In genomic region chr19:50870417-50871089, GRCh38 we compare ENCODE assay signal across 1 cellular context.
A peak's percentile ranks its signal among the peaks of the same experiment; 100 is the strongest.
TF ChIP-seq lines count a peak whose summit lies in the region.

No MANE protein-coding gene starts in this region.

TF ChIP-seq in K562, 482 proteins besides CTCF, POLR2A, EP300 and RAD21 (continued from another document and continues in another):
- TF ChIP-seq, protein P1, sequence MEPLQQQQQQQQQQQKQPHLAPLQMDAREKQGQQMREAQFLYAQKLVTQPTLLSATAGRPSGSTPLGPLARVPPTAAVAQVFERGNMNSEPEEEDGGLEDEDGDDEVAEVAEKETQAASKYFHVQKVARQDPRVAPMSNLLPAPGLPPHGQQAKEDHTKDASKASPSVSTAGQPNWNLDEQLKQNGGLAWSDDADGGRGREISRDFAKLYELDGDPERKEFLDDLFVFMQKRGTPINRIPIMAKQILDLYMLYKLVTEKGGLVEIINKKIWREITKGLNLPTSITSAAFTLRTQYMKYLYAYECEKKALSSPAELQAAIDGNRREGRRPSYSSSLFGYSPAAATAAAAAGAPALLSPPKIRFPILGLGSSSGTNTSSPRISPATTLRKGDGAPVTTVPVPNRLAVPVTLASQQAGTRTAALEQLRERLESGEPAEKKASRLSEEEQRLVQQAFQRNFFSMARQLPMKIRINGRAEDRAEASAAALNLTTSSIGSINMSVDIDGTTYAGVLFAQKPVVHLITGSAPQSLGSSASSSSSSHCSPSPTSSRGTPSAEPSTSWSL (CRISPR knock-in tag; IDR thresholded peaks at IDR 0.05; ENCODE audit: borderline replicate concordance), result no peak
- TF ChIP-seq, protein P2, sequence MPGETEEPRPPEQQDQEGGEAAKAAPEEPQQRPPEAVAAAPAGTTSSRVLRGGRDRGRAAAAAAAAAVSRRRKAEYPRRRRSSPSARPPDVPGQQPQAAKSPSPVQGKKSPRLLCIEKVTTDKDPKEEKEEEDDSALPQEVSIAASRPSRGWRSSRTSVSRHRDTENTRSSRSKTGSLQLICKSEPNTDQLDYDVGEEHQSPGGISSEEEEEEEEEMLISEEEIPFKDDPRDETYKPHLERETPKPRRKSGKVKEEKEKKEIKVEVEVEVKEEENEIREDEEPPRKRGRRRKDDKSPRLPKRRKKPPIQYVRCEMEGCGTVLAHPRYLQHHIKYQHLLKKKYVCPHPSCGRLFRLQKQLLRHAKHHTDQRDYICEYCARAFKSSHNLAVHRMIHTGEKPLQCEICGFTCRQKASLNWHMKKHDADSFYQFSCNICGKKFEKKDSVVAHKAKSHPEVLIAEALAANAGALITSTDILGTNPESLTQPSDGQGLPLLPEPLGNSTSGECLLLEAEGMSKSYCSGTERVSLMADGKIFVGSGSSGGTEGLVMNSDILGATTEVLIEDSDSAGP (CRISPR knock-in tag; IDR thresholded peaks at IDR 0.05), result no peak
- TF ChIP-seq THRA (IDR thresholded peaks at IDR 0.05), result no peak
- 0 out of 2 replicates have a peak, but pooled peaks have one; percentile 22 for TF ChIP-seq ZBTB9 (CRISPR knock-in tag; IDR thresholded peaks at IDR 0.05)
- no peak; the same call in 1 of the 2 replicates for TF ChIP-seq DMBX1 (CRISPR knock-in tag; IDR thresholded peaks at IDR 0.05; ENCODE audit: borderline replicate concordance)
- TF ChIP-seq NCOA2 (IDR thresholded peaks at IDR 0.05; ENCODE audit: partially characterized antibody in 2 of 2), result no peak
- TF ChIP-seq SAP30 (IDR thresholded peaks at IDR 0.05; ENCODE audit: borderline replicate concordance, insufficient read depth, low read depth, low read length, poor library complexity, severe bottlenecking), result no peak
- no peak for TF ChIP-seq ZNF311 (CRISPR knock-in tag; IDR thresholded peaks at IDR 0.05)
- peak; percentile 48; the same call in 1 of the 2 replicates for TF ChIP-seq ZBTB2 (IDR thresholded peaks at IDR 0.05)
- no peak for TF ChIP-seq TBP (optimal IDR thresholded peaks at IDR 0.05; ENCODE audit: low read depth, low read length)
- TF ChIP-seq PBX2 (CRISPR knock-in tag; IDR thresholded peaks at IDR 0.05; ENCODE audit: low read depth), result no peak
- TF ChIP-seq PBX2 (tag; conservative IDR thresholded peaks at IDR 0.05; ENCODE audit: low read depth), result 0 out of 2 replicates have a peak, but pooled peaks have one; percentile 25
- no peak for TF ChIP-seq ZNF830 (CRISPR knock-in tag; IDR thresholded peaks at IDR 0.05)
- TF ChIP-seq CBX1 (IDR thresholded peaks at IDR 0.05; ENCODE audit: low read depth), result peak; percentile 84; the same call in 1 of the 2 replicates
- peak; percentile 75; the same call in 1 of the 2 replicates for TF ChIP-seq NR2C2 (CRISPR knock-in tag; IDR thresholded peaks at IDR 0.05)
- no peak; the same call in 1 of the 2 replicates for TF ChIP-seq NR2C2 (tag; IDR thresholded peaks at IDR 0.05)
- peak; percentile 44; the same call in 1 of the 2 replicates for TF ChIP-seq TOE1 (IDR thresholded peaks at IDR 0.05; ENCODE audit: borderline replicate concordance)
- TF ChIP-seq TOE1 (CRISPR knock-in tag; IDR thresholded peaks at IDR 0.05; ENCODE audit: borderline replicate concordance, low read depth), result no peak
- TF ChIP-seq OTX1 (CRISPR knock-in tag; IDR thresholded peaks at IDR 0.05), result no peak
- peak; percentile 85; the same call in 1 of the 2 replicates for TF ChIP-seq HMGXB4 (CRISPR knock-in tag; IDR thresholded peaks at IDR 0.05)
- TF ChIP-seq ZC3H8 (IDR thresholded peaks at IDR 0.05), result no peak
- no peak for TF ChIP-seq ZNF174 (CRISPR knock-in tag; IDR thresholded peaks at IDR 0.05)
- TF ChIP-seq LARP7 (IDR thresholded peaks at IDR 0.05), result no peak
- no peak for TF ChIP-seq SIRT6 (IDR thresholded peaks at IDR 0.05; ENCODE audit: low read depth, low read length)
- TF ChIP-seq ETS1 (conservative IDR thresholded peaks at IDR 0.05; ENCODE audit: control insufficient read depth, low read depth, low read length), result no peak; the same call in 1 of the 2 replicates
- TF ChIP-seq SP2 (IDR thresholded peaks at IDR 0.05; ENCODE audit: extremely low read depth, low read depth, low read length, poor library complexity, severe bottlenecking), result no peak
- no peak for TF ChIP-seq PHF21A (IDR thresholded peaks at IDR 0.05; ENCODE audit: borderline replicate concordance, low read depth)
- no peak for TF ChIP-seq MXI1 (IDR thresholded peaks at IDR 0.05; ENCODE audit: low read depth, low read length)
- peak; percentile 98 for TF ChIP-seq ATF1 (CRISPR knock-in tag; IDR thresholded peaks at IDR 0.05)
- peak; percentile 99 for TF ChIP-seq ATF1 (tag; IDR thresholded peaks at IDR 0.05)
- TF ChIP-seq, protein P3, sequence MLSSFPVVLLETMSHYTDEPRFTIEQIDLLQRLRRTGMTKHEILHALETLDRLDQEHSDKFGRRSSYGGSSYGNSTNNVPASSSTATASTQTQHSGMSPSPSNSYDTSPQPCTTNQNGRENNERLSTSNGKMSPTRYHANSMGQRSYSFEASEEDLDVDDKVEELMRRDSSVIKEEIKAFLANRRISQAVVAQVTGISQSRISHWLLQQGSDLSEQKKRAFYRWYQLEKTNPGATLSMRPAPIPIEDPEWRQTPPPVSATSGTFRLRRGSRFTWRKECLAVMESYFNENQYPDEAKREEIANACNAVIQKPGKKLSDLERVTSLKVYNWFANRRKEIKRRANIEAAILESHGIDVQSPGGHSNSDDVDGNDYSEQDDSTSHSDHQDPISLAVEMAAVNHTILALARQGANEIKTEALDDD (IDR thresholded peaks at IDR 0.05), result no peak
- peak; percentile 60; the same call in 1 of the 2 replicates for TF ChIP-seq SIN3B (IDR thresholded peaks at IDR 0.05; ENCODE audit: low read depth)
- TF ChIP-seq, protein P4, sequence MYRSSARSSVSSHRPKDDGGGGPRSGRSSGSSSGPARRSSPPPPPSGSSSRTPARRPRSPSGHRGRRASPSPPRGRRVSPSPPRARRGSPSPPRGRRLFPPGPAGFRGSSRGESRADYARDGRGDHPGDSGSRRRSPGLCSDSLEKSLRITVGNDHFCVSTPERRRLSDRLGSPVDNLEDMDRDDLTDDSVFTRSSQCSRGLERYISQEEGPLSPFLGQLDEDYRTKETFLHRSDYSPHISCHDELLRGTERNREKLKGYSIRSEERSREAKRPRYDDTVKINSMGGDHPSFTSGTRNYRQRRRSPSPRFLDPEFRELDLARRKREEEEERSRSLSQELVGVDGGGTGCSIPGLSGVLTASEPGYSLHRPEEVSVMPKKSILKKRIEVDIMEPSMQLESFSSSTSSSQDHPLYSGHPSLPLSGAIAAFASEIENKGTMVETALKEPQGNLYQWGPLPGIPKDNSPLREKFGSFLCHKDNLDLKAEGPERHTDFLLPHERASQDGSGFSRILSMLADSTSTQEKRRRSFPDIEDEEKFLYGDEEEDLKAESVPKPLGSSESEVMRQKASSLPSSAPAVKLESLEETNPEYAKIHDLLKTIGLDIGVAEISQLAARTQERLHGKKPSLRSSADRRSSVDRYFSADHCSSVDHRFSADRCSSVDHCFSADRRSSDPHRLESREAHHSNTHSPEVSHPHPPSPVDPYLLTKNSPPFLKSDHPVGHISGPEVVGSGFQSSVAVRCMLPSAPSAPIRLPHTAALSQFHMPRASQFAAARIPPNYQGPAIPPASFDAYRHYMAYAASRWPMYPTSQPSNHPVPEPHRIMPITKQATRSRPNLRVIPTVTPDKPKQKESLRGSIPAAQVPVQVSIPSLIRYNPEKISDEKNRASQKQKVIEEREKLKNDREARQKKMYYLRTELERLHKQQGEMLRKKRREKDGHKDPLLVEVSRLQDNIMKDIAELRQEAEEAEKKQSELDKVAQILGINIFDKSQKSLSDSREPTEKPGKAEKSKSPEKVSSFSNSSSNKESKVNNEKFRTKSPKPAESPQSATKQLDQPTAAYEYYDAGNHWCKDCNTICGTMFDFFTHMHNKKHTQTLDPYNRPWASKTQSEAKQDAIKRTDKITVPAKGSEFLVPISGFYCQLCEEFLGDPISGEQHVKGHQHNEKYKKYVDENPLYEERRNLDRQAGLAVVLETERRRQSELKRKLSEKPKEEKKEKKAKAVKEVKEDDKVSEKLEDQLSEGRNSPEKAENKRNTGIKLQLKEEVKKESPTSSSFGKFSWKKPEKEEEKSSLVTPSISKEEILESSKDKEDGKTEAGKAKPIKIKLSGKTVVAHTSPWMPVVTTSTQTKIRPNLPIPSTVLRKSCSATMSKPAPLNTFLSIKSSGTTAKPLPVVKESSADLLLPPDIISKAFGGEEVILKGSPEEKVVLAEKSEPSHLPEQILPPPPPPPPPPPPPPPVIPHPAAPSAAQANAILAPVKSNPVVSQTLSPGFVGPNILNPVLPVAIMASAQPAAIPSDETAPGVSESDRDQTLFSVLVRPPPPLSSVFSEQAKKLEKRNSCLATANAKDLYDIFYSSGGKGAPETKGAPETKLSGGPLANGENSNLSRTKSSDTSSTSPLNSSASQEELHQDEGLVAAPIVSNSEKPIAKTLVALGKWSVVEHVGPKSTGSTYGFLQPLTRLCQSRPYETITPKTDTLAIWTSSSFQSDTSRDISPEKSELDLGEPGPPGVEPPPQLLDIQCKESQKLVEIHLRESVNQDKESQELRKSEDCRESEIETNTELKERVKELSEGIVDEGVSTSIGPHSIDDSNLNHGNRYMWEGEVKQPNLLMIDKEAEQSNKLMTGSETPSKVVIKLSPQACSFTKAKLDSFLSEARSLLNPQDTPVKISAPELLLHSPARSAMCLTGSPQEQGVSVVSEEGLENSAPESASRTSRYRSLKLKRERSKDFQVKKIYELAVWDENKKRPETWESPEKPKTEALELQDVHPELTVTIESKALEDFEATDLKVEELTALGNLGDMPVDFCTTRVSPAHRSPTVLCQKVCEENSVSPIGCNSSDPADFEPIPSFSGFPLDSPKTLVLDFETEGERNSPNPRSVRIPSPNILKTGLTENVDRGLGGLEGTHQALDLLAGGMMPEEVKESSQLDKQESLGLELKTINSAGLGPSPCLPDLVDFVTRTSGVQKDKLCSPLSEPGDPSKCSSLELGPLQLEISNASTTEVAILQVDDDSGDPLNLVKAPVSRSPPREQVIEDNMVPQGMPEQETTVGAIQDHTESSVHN (IDR thresholded peaks at IDR 0.05; ENCODE audit: borderline replicate concordance in 1 of 2, low read depth in 1 of 2), result no peak
- no peak; the same call in 1 of the 2 replicates for TF ChIP-seq ETV5 (CRISPR knock-in tag; IDR thresholded peaks at IDR 0.05; ENCODE audit: low read depth)
